Comparison of ENCODE assay signal across 8 cellular contexts in genomic region chr1:154420172-154420571, GRCh38. TPM values are rescaled to one million over a fixed set of nuclear protein-coding genes. Genes with fewer than 3 reads are reported as not detected.
DNase-seq lines count a peak whose midpoint lies in the region; ATAC-seq, FAIRE-seq and TF ChIP-seq lines count a peak whose summit lies in the region.

No MANE protein-coding gene starts in this region.

- TF ChIP-seq CTCF in CD4-positive, alpha-beta T cell (IDR thresholded peaks at IDR 0.05) = no peak
- no peak for TF ChIP-seq CTCF in KMS-11 (conservative IDR thresholded peaks at IDR 0.05; ENCODE audit: low read depth, low read length)
- no peak for TF ChIP-seq CTCF in natural killer cell (IDR thresholded peaks at IDR 0.05)

- no peaks in the 10 kb centered on the region for H3K9me3 ChIP-seq in CD4-positive, alpha-beta T cell (ENCODE audit: control insufficient read depth, low read length)

- no peak overlapping the region for H3K4me3 ChIP-seq in KMS-11 (IDR thresholded peaks at IDR 0.05; ENCODE audit: insufficient read depth, low read depth, low read length)

- peak overlapping the region; percentile 69 for H3K27ac ChIP-seq in CD4-positive, alpha-beta T cell (ENCODE audit: low read depth, low read length)
- H3K27ac ChIP-seq in KMS-11 (no peak overlapping the region), epithelial cell of prostate (peak overlapping the region; percentile 94)

- peaks cover 56% of the 10 kb centered on the region for H3K4me1 ChIP-seq in KMS-11 (ENCODE audit: low read depth, poor library complexity, severe bottlenecking)

- ATAC-seq in CD4-positive, alpha-beta T cell (ENCODE audit: poor library complexity) = peak; percentile 73
- peak; percentile 36 to 73 (median 62) for ATAC-seq in natural killer cell
- ATAC-seq in HG03280 (IDR thresholded peaks at IDR 0.05; ENCODE audit: unreplicated experiment) = no peak
- ATAC-seq in GM21360 (IDR thresholded peaks at IDR 0.05; ENCODE audit: unreplicated experiment) = no peak

- no peak for FAIRE-seq in urothelium cell line (lab: Jason Lieb, UNC)

- H3K4me1 Mint-ChIP-seq in CD4-positive, alpha-beta T cell (ENCODE audit: low read depth) = peaks cover 93% of the 10 kb centered on the region
- peaks cover 45% of the 10 kb centered on the region for H3K4me1 Mint-ChIP-seq in activated CD4-positive, alpha-beta T cell treated with anti-CD3 and anti-CD28 coated beads, Interleukin-2, amount 10 ng/mL, durations not matched to agents 7 days and 5 days
- H3K4me1 Mint-ChIP-seq in natural killer cell = peaks cover 4 to 13% of the 10 kb centered on the region in 2 donors

- H4K20me1 ChIP-seq in KMS-11 (ENCODE audit: insufficient read depth) = no peaks in the 10 kb centered on the region

- peak overlapping the region; percentile 91 for H3K27ac Mint-ChIP-seq in CD4-positive, alpha-beta T cell
- H3K27ac Mint-ChIP-seq in activated CD4-positive, alpha-beta T cell treated with anti-CD3 and anti-CD28 coated beads, Interleukin-2, amount 10 ng/mL, durations not matched to agents 7 days and 5 days = peak overlapping the region; percentile 86
- H3K27ac Mint-ChIP-seq in natural killer cell = no peak overlapping the region

- DNase-seq in CD4-positive, alpha-beta T cell = peak in 8 of 10 experiments; percentile 44 to 67 (median 58)
- peak; percentile 25 for DNase-seq in activated CD4-positive, alpha-beta T cell treated with anti-CD3 and anti-CD28 coated beads, Interleukin-2, amount 10 ng/mL, durations not matched to agents 7 days and 5 days
- DNase-seq in epithelial cell of prostate (ENCODE audit: low read depth, low spot score) = no peak
- no peak for DNase-seq in natural killer cell
- peak; percentile 88 for DNase-seq in urothelium cell line (ENCODE audit: low spot score)

- intact Hi-C loops in CD4-positive, alpha-beta T cell (cut with DNase I, micrococcal nuclease) = loop anchor here in 1 of 2 experiments (5.0 kb wide), 1 partner anchor 42 kb away; no protein-coding TSS in a partner anchor
- intact Hi-C loops in natural killer cell (cut with micrococcal nuclease) = no loop called here

- POLR2A ChIA-PET in CD4-positive, alpha-beta T cell (lab: Charles Lee) = interaction anchor here (0.9 to 7.8 kb wide), 19 partner anchors 11 to 86 kb away, joined by 3 to 178 read pairs (median 7); partner anchors contain the start of gene IL6R
- POLR2A ChIA-PET in activated CD4-positive, alpha-beta T cell treated with anti-CD3 and anti-CD28 coated beads, Interleukin-2, amount 10 ng/mL, durations not matched to agents 7 days and 5 days (lab: Charles Lee) = interaction anchor here (0.6 kb wide), 1 partner anchor 215 kb away, joined by 3 read pairs; no protein-coding TSS in a partner anchor

- no peaks in the 10 kb centered on the region for H3K27me3 Mint-ChIP-seq in CD4-positive, alpha-beta T cell
- H3K27me3 Mint-ChIP-seq in activated CD4-positive, alpha-beta T cell treated with anti-CD3 and anti-CD28 coated beads, Interleukin-2, amount 10 ng/mL, durations not matched to agents 7 days and 5 days = no peaks in the 10 kb centered on the region
- peaks cover 8 to 12% of the 10 kb centered on the region in 2 donors for H3K27me3 Mint-ChIP-seq in natural killer cell (ENCODE audit: low read depth in 2 of 2)

- peak overlapping the region; percentile 74 for H3K4me3 Mint-ChIP-seq in CD4-positive, alpha-beta T cell
- H3K4me3 Mint-ChIP-seq in activated CD4-positive, alpha-beta T cell treated with anti-CD3 and anti-CD28 coated beads, Interleukin-2, amount 10 ng/mL, durations not matched to agents 7 days and 5 days = no peak overlapping the region
- H3K4me3 Mint-ChIP-seq in natural killer cell = no peak overlapping the region

- peak overlapping the region; percentile 17; the same call in 1 of the 2 replicates for H3K4me2 ChIP-seq in KMS-11

- H2AFZ ChIP-seq in KMS-11 (ENCODE audit: low read depth) = no peak overlapping the region

- H3K36me3 Mint-ChIP-seq in CD4-positive, alpha-beta T cell (ENCODE audit: low read depth) = peaks cover 65% of the 10 kb centered on the region
- H3K36me3 Mint-ChIP-seq in activated CD4-positive, alpha-beta T cell treated with anti-CD3 and anti-CD28 coated beads, Interleukin-2, amount 10 ng/mL, durations not matched to agents 7 days and 5 days (ENCODE audit: low read depth) = no peaks in the 10 kb centered on the region
- H3K36me3 Mint-ChIP-seq in natural killer cell = no peaks in the 10 kb centered on the region

- no peaks in the 10 kb centered on the region for H3K79me2 ChIP-seq in KMS-11 (ENCODE audit: insufficient read depth, low read depth)

- CTCF ChIA-PET in CD4-positive, alpha-beta T cell (lab: Charles Lee) = interaction anchor here (1.0 to 1.7 kb wide), 4 partner anchors 9 to 59 kb away, joined by 3 to 7 read pairs (median 4); partner anchors contain the start of gene IL6R
- CTCF ChIA-PET in activated CD4-positive, alpha-beta T cell treated with anti-CD3 and anti-CD28 coated beads, Interleukin-2, amount 10 ng/mL, durations not matched to agents 7 days and 5 days (lab: Charles Lee) = interaction anchor here (0.6 to 1.6 kb wide), 12 partner anchors 9 to 221 kb away, joined by 3 to 6 read pairs (median 4); partner anchors contain the start of gene HAX1

- no peaks in the 10 kb centered on the region for H3K36me3 ChIP-seq in KMS-11 (ENCODE audit: insufficient read depth)

- H3K27me3 ChIP-seq in CD4-positive, alpha-beta T cell (ENCODE audit: control insufficient read depth, insufficient read depth, low read length) = no peaks in the 10 kb centered on the region
- no peaks in the 10 kb centered on the region for H3K27me3 ChIP-seq in KMS-11 (ENCODE audit: insufficient read depth, low read depth)

- no peak overlapping the region for H3K9ac ChIP-seq in KMS-11

- H3K9me3 Mint-ChIP-seq in CD4-positive, alpha-beta T cell = no peaks in the 10 kb centered on the region
- H3K9me3 Mint-ChIP-seq in activated CD4-positive, alpha-beta T cell treated with anti-CD3 and anti-CD28 coated beads, Interleukin-2, amount 10 ng/mL, durations not matched to agents 7 days and 5 days = no peaks in the 10 kb centered on the region
- H3K9me3 Mint-ChIP-seq in natural killer cell = no peaks in the 10 kb centered on the region

RNA-seq across cellular contexts. Expression of gene IL6R, which starts 15.0 kb away (rescaled TPM):
- total RNA-seq in CD4-positive, alpha-beta T cell = 10 to 100 TPM; 31.7 to 35.0 TPM
- 1 to 10 TPM; 9.1 to 9.3 TPM for total RNA-seq in activated CD4-positive, alpha-beta T cell treated with anti-CD3 and anti-CD28 coated beads, Interleukin-2, amount 10 ng/mL, durations not matched to agents 7 days and 5 days
- 10 to 100 TPM in 1 of 3 donors, 1 to 10 TPM in 2; 2.0 to 10.6 (median 3.8) TPM for total RNA-seq in natural killer cell

Comparison
In these comparisons a context has a peak if more than half of its experiments do, and no peak if none do; other contexts are left out.
1. ATAC-seq: peak in CD4-positive, alpha-beta T cell (single experiment) and natural killer cell (3 of 3); none in HG03280 (single experiment) and GM21360 (single experiment).
2. DNase-seq: peak in CD4-positive, alpha-beta T cell (8 of 10), activated CD4-positive, alpha-beta T cell treated with anti-CD3 and anti-CD28 coated beads, Interleukin-2, amount 10 ng/mL, durations not matched to agents 7 days and 5 days (single experiment) and urothelium cell line (single experiment); none in epithelial cell of prostate (single experiment) and natural killer cell (single experiment).
3. H3K27ac Mint-ChIP-seq: peak in CD4-positive, alpha-beta T cell (single experiment) and activated CD4-positive, alpha-beta T cell treated with anti-CD3 and anti-CD28 coated beads, Interleukin-2, amount 10 ng/mL, durations not matched to agents 7 days and 5 days (single experiment); none in natural killer cell (0 of 2).